In genomic region chr18:22764005-22764404, GRCh38 we compare ENCODE assay signal across 2 cellular contexts.
A peak's percentile ranks its signal among the peaks of the same experiment; 100 is the strongest.
DNase-seq lines count a peak whose midpoint lies in the region; ATAC-seq, FAIRE-seq and TF ChIP-seq lines count a peak whose summit lies in the region.
"Not testable (repeated sequence)": the region's sequence is repeated elsewhere in the genome, so short reads cannot be mapped to it uniquely, and the experiment has no call there.

No MANE protein-coding gene starts in this region.

- not testable (repeated sequence) for H2AFZ ChIP-seq in K562 (ENCODE audit: low read depth, low read length)

- not testable (repeated sequence) for H3K4me3 ChIP-seq in HEK293 (ENCODE audit: low read depth, low read length); K562

- H3K9me1 ChIP-seq in K562 (ENCODE audit: control insufficient read depth, insufficient read depth, low read length), result not testable (repeated sequence)

- 4% methylated on average over 2 of the region's 2 CpGs for WGBS in K562 (ENCODE audit: insufficient coverage, low coverage, missing lambda C conversion rate)

- not testable (repeated sequence) for H3K9me3 ChIP-seq in HEK293 (ENCODE audit: control insufficient read depth, insufficient read depth, low read depth, low read length); K562 (replicated peaks; ENCODE audit: control insufficient read depth, insufficient read depth, low read depth, low read length)

- not testable (repeated sequence) for FAIRE-seq in K562 (lab: Jason Lieb, UNC)

- not testable (repeated sequence) for H4K20me1 ChIP-seq in K562 (replicated peaks; ENCODE audit: control insufficient read depth, insufficient read depth, low read length)

- BruUV-seq in K562 (replicated peaks; lab: Mats Ljungman, UMichigan), result not testable (repeated sequence)

- H3K36me3 ChIP-seq in HEK293 (ENCODE audit: control insufficient read depth in 2 of 2, insufficient read depth in 1 of 2, low read length in 2 of 2); K562 (ENCODE audit: control insufficient read depth, insufficient read depth, low read length): not testable (repeated sequence)

- CTCF ChIA-PET in HEK293 (lab: Yijun Ruan, JAX); K562 (lab: Yijun Ruan, JAX; ENCODE audit: low intra/inter-chr PET ratio): not testable (repeated sequence)

- not testable (repeated sequence) for ATAC-seq in K562

- not testable (repeated sequence) for DNase-seq in K562 (ENCODE audit: extremely low read depth in 1 of 4, low spot score in 3 of 4)

- intact Hi-C loops in K562 (cut with micrococcal nuclease), result not testable (repeated sequence)

- H3K79me2 ChIP-seq in K562 (ENCODE audit: control insufficient read depth, insufficient read depth, low read length), result not testable (repeated sequence)

- H3K9ac ChIP-seq in K562 (ENCODE audit: insufficient read depth in 1 of 2, low read depth in 2 of 2, low read length in 2 of 2), result not testable (repeated sequence)

- not testable (repeated sequence) for TF ChIP-seq POLR2A in K562 (conservative IDR thresholded peaks at IDR 0.05)

- TF ChIP-seq CTCF in HEK293 (tag by site-specific recombination; IDR thresholded peaks at IDR 0.05); K562 (IDR thresholded peaks at IDR 0.05 in 2 of 3, conservative IDR thresholded peaks at IDR 0.05 in 1 of 3; ENCODE audit: insufficient read depth in 2 of 3, low read depth in 1 of 3, low read length in 3 of 3): not testable (repeated sequence)

- not testable (repeated sequence) for H3K27me3 ChIP-seq in K562 (ENCODE audit: control insufficient read depth in 2 of 2, insufficient read depth in 2 of 2, low read length in 2 of 2)

- not testable (repeated sequence) for H3K4me2 ChIP-seq in K562 (ENCODE audit: insufficient read depth, low read length)

- not testable (repeated sequence) for TF ChIP-seq RAD21 in K562 (CRISPR knock-in tag; conservative IDR thresholded peaks at IDR 0.05 in 1 of 2, IDR thresholded peaks at IDR 0.05 in 1 of 2)

- TF ChIP-seq EP300 in K562 (IDR thresholded peaks at IDR 0.05; ENCODE audit: low read length), result not testable (repeated sequence)

- H3K4me1 ChIP-seq in HEK293 (ENCODE audit: control insufficient read depth, insufficient read depth, low read length); K562 (replicated peaks in 1 of 2; ENCODE audit: control insufficient read depth in 2 of 2, insufficient read depth in 2 of 2, low read length in 2 of 2): not testable (repeated sequence)

- POLR2A ChIA-PET in HEK293 (lab: Yijun Ruan, JAX); K562 (lab: Yijun Ruan, JAX): not testable (repeated sequence)

- in situ Hi-C loops in K562 (cut with MboI), result not testable (repeated sequence)

- H3K27ac ChIP-seq in HEK293 (ENCODE audit: extremely low read depth, low read depth, low read length); K562 (ENCODE audit: extremely low read depth, low read depth, low read length): not testable (repeated sequence)

TF ChIP-seq in HEK293, 187 proteins besides CTCF, POLR2A, EP300 and RAD21:
- TF ChIP-seq ZNF146 (tag by site-specific recombination; IDR thresholded peaks at IDR 0.05) (peak; percentile 72), ZNF280D (tag by site-specific recombination; IDR thresholded peaks at IDR 0.05) (0 out of 2 replicates have a peak, but pooled peaks have one; percentile 21)

TF ChIP-seq in K562, 482 proteins besides CTCF, POLR2A, EP300 and RAD21:
- peak; percentile 67 for TF ChIP-seq ZNF146 (CRISPR knock-in tag; IDR thresholded peaks at IDR 0.05; ENCODE audit: unreplicated experiment)
